1 cellular context compared by ENCODE assay signal in the genomic region with DNA sequence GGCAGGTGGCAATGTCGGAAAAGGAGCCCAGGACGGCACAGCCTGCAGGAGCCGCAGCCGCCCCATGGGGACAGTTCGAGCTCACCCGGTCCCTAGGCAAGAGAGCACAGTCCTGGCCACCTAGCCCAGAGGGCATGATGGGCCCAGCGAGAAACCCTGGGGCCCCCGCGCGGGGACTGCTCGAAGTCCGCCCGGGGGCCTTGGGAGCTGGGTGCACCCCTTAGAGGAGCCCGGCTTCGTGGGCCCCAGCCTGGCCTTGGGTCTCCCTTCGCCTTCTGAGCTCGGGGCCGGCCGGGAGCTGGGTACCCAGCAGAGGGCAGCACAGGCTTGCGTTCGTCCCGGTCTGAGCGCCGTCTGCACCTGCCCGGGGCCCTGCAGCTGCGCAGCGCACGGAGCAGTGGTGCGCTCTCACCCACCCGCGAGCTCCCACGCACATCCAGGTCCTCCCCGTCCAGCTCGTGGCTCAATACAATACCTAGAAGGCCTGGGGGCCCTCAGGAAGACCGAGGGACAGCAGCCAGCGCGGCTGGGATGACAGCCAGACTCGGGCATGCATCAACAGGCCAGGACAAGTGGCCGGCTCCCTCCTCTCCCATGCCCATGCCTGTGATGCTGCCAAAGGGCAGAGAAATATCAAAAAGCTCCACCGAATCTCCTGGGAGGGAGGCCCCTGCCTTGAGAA.
TF ChIP-seq lines count a peak whose summit lies in the region.

No MANE protein-coding gene starts in this region.

TF ChIP-seq in HepG2, 621 proteins besides CTCF, POLR2A, EP300 and RAD21 (continued from another document and continues in another):
- TF ChIP-seq, protein P1, sequence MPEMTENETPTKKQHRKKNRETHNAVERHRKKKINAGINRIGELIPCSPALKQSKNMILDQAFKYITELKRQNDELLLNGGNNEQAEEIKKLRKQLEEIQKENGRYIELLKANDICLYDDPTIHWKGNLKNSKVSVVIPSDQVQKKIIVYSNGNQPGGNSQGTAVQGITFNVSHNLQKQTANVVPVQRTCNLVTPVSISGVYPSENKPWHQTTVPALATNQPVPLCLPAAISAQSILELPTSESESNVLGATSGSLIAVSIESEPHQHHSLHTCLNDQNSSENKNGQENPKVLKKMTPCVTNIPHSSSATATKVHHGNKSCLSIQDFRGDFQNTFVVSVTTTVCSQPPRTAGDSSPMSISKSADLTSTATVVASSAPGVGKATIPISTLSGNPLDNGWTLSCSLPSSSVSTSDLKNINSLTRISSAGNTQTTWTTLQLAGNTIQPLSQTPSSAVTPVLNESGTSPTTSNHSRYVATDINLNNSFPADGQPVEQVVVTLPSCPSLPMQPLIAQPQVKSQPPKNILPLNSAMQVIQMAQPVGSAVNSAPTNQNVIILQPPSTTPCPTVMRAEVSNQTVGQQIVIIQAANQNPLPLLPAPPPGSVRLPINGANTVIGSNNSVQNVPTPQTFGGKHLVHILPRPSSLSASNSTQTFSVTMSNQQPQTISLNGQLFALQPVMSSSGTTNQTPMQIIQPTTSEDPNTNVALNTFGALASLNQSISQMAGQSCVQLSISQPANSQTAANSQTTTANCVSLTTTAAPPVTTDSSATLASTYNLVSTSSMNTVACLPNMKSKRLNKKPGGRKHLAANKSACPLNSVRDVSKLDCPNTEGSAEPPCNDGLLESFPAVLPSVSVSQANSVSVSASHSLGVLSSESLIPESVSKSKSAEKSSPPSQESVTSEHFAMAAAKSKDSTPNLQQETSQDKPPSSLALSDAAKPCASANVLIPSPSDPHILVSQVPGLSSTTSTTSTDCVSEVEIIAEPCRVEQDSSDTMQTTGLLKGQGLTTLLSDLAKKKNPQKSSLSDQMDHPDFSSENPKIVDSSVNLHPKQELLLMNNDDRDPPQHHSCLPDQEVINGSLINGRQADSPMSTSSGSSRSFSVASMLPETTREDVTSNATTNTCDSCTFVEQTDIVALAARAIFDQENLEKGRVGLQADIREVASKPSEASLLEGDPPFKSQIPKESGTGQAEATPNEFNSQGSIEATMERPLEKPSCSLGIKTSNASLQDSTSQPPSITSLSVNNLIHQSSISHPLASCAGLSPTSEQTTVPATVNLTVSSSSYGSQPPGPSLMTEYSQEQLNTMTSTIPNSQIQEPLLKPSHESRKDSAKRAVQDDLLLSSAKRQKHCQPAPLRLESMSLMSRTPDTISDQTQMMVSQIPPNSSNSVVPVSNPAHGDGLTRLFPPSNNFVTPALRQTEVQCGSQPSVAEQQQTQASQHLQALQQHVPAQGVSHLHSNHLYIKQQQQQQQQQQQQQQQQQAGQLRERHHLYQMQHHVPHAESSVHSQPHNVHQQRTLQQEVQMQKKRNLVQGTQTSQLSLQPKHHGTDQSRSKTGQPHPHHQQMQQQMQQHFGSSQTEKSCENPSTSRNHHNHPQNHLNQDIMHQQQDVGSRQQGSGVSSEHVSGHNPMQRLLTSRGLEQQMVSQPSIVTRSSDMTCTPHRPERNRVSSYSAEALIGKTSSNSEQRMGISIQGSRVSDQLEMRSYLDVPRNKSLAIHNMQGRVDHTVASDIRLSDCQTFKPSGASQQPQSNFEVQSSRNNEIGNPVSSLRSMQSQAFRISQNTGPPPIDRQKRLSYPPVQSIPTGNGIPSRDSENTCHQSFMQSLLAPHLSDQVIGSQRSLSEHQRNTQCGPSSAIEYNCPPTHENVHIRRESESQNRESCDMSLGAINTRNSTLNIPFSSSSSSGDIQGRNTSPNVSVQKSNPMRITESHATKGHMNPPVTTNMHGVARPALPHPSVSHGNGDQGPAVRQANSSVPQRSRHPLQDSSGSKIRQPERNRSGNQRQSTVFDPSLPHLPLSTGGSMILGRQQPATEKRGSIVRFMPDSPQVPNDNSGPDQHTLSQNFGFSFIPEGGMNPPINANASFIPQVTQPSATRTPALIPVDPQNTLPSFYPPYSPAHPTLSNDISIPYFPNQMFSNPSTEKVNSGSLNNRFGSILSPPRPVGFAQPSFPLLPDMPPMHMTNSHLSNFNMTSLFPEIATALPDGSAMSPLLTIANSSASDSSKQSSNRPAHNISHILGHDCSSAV (CRISPR knock-in tag; IDR thresholded peaks at IDR 0.05; ENCODE audit: borderline replicate concordance), result no peak
- TF ChIP-seq, protein P2, sequence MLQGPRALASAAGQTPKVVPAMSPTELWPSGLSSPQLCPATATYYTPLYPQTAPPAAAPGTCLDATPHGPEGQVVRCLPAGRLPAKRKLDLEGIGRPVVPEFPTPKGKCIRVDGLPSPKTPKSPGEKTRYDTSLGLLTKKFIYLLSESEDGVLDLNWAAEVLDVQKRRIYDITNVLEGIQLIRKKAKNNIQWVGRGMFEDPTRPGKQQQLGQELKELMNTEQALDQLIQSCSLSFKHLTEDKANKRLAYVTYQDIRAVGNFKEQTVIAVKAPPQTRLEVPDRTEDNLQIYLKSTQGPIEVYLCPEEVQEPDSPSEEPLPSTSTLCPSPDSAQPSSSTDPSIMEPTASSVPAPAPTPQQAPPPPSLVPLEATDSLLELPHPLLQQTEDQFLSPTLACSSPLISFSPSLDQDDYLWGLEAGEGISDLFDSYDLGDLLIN (CRISPR knock-in tag; IDR thresholded peaks at IDR 0.05; ENCODE audit: borderline replicate concordance), result no peak
- TF ChIP-seq ZNF598 (CRISPR knock-in tag; IDR thresholded peaks at IDR 0.05; ENCODE audit: borderline replicate concordance) (no peak; the same call in 1 of the 2 replicates), XRCC5 (optimal IDR thresholded peaks at IDR 0.05; ENCODE audit: low read length) (peak; percentile 83), SSRP1 (CRISPR knock-in tag; IDR thresholded peaks at IDR 0.05) (no peak), ZNF543 (CRISPR knock-in tag; IDR thresholded peaks at IDR 0.05) (0 out of 2 replicates have a peak, but pooled peaks have one; percentile 30), ZNF274 (CRISPR knock-in tag; IDR thresholded peaks at IDR 0.05) (peak; percentile 74; the same call in 1 of the 2 replicates), FOXC1 (CRISPR knock-in tag; IDR thresholded peaks at IDR 0.05; ENCODE audit: borderline replicate concordance) (no peak; the same call in 1 of the 2 replicates), RFX1 (IDR thresholded peaks at IDR 0.05) (no peak), NFYC (CRISPR knock-in tag; IDR thresholded peaks at IDR 0.05) (no peak), ZNF234 (CRISPR knock-in tag; conservative IDR thresholded peaks at IDR 0.05) (no peak), FIP1L1 (IDR thresholded peaks at IDR 0.05; ENCODE audit: borderline replicate concordance, insufficient read depth, low read depth, low read length) (no peak), RCOR2 (CRISPR knock-in tag; IDR thresholded peaks at IDR 0.05) (no peak)
- TF ChIP-seq, protein P3, sequence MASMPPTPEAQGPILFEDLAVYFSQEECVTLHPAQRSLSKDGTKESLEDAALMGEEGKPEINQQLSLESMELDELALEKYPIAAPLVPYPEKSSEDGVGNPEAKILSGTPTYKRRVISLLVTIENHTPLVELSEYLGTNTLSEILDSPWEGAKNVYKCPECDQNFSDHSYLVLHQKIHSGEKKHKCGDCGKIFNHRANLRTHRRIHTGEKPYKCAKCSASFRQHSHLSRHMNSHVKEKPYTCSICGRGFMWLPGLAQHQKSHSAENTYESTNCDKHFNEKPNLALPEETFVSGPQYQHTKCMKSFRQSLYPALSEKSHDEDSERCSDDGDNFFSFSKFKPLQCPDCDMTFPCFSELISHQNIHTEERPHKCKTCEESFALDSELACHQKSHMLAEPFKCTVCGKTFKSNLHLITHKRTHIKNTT (CRISPR knock-in tag; IDR thresholded peaks at IDR 0.05), result no peak
- TF ChIP-seq, protein P4, sequence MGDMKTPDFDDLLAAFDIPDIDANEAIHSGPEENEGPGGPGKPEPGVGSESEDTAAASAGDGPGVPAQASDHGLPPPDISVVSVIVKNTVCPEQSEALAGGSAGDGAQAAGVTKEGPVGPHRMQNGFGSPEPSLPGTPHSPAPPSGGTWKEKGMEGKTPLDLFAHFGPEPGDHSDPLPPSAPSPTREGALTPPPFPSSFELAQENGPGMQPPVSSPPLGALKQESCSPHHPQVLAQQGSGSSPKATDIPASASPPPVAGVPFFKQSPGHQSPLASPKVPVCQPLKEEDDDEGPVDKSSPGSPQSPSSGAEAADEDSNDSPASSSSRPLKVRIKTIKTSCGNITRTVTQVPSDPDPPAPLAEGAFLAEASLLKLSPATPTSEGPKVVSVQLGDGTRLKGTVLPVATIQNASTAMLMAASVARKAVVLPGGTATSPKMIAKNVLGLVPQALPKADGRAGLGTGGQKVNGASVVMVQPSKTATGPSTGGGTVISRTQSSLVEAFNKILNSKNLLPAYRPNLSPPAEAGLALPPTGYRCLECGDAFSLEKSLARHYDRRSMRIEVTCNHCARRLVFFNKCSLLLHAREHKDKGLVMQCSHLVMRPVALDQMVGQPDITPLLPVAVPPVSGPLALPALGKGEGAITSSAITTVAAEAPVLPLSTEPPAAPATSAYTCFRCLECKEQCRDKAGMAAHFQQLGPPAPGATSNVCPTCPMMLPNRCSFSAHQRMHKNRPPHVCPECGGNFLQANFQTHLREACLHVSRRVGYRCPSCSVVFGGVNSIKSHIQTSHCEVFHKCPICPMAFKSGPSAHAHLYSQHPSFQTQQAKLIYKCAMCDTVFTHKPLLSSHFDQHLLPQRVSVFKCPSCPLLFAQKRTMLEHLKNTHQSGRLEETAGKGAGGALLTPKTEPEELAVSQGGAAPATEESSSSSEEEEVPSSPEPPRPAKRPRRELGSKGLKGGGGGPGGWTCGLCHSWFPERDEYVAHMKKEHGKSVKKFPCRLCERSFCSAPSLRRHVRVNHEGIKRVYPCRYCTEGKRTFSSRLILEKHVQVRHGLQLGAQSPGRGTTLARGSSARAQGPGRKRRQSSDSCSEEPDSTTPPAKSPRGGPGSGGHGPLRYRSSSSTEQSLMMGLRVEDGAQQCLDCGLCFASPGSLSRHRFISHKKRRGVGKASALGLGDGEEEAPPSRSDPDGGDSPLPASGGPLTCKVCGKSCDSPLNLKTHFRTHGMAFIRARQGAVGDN (CRISPR knock-in tag; IDR thresholded peaks at IDR 0.05), result peak; percentile 84
- TF ChIP-seq, protein P5, sequence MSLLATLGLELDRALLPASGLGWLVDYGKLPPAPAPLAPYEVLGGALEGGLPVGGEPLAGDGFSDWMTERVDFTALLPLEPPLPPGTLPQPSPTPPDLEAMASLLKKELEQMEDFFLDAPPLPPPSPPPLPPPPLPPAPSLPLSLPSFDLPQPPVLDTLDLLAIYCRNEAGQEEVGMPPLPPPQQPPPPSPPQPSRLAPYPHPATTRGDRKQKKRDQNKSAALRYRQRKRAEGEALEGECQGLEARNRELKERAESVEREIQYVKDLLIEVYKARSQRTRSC (CRISPR knock-in tag; IDR thresholded peaks at IDR 0.05; ENCODE audit: low read depth), result no peak
- TF ChIP-seq, protein P6, sequence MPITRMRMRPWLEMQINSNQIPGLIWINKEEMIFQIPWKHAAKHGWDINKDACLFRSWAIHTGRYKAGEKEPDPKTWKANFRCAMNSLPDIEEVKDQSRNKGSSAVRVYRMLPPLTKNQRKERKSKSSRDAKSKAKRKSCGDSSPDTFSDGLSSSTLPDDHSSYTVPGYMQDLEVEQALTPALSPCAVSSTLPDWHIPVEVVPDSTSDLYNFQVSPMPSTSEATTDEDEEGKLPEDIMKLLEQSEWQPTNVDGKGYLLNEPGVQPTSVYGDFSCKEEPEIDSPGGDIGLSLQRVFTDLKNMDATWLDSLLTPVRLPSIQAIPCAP (CRISPR knock-in tag; IDR thresholded peaks at IDR 0.05; ENCODE audit: low read depth), result no peak
- TF ChIP-seq, protein P7, sequence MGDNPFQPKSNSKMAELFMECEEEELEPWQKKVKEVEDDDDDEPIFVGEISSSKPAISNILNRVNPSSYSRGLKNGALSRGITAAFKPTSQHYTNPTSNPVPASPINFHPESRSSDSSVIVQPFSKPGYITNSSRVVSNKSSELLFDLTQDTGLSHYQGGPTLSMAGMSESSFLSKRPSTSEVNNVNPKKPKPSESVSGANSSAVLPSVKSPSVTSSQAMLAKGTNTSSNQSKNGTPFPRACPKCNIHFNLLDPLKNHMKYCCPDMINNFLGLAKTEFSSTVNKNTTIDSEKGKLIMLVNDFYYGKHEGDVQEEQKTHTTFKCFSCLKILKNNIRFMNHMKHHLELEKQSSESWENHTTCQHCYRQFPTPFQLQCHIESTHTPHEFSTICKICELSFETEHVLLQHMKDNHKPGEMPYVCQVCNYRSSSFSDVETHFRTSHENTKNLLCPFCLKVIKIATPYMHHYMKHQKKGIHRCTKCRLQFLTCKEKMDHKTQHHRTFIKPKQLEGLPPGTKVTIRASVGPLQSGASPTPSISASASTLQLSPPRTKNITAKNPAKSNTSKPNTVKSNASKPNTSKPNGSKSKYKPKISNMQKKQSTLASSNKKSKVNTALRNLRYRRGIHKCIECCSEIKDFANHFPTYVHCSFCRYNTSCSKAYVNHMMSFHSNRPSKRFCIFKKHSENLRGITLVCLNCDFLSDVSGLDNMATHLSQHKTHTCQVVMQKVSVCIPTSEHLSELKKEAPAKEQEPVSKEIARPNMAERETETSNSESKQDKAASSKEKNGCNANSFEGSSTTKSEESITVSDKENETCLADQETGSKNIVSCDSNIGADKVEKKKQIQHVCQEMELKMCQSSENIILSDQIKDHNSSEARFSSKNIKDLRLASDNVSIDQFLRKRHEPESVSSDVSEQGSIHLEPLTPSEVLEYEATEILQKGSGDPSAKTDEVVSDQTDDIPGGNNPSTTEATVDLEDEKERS (CRISPR knock-in tag; IDR thresholded peaks at IDR 0.05), result no peak
- TF ChIP-seq, protein P8, sequence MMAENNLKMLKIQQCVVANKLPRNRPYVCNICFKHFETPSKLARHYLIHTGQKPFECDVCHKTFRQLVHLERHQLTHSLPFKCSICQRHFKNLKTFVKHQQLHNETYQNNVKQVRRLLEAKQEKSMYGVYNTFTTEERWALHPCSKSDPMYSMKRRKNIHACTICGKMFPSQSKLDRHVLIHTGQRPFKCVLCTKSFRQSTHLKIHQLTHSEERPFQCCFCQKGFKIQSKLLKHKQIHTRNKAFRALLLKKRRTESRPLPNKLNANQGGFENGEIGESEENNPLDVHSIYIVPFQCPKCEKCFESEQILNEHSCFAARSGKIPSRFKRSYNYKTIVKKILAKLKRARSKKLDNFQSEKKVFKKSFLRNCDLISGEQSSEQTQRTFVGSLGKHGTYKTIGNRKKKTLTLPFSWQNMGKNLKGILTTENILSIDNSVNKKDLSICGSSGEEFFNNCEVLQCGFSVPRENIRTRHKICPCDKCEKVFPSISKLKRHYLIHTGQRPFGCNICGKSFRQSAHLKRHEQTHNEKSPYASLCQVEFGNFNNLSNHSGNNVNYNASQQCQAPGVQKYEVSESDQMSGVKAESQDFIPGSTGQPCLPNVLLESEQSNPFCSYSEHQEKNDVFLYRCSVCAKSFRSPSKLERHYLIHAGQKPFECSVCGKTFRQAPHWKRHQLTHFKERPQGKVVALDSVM (CRISPR knock-in tag; IDR thresholded peaks at IDR 0.05), result peak; percentile 55
- TF ChIP-seq, protein P9, sequence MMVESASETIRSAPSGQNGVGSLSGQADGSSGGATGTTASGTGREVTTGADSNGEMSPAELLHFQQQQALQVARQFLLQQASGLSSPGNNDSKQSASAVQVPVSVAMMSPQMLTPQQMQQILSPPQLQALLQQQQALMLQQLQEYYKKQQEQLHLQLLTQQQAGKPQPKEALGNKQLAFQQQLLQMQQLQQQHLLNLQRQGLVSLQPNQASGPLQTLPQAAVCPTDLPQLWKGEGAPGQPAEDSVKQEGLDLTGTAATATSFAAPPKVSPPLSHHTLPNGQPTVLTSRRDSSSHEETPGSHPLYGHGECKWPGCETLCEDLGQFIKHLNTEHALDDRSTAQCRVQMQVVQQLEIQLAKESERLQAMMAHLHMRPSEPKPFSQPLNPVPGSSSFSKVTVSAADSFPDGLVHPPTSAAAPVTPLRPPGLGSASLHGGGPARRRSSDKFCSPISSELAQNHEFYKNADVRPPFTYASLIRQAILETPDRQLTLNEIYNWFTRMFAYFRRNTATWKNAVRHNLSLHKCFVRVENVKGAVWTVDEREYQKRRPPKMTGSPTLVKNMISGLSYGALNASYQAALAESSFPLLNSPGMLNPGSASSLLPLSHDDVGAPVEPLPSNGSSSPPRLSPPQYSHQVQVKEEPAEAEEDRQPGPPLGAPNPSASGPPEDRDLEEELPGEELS (CRISPR knock-in tag; IDR thresholded peaks at IDR 0.05), result no peak
